In genomic region chr17:81703747-81704654, GRCh38 we compare ENCODE assay signal across 8 cellular contexts. TPM values are rescaled to one million over a fixed set of nuclear protein-coding genes. Genes with fewer than 3 reads are reported as not detected.
A peak's percentile ranks its signal among the peaks of the same experiment; 100 is the strongest.
DNase-seq lines count a peak whose midpoint lies in the region; ATAC-seq and TF ChIP-seq lines count a peak whose summit lies in the region.

No MANE protein-coding gene starts in this region.

- H3K4me3 ChIP-seq in Karpas-422 (ENCODE audit: low read length), result peak overlapping the region; percentile 81

- H3K9me2 ChIP-seq in Karpas-422 (replicated peaks; ENCODE audit: insufficient read depth, low read length), result no peaks in the 10 kb centered on the region

- H3K4me1 ChIP-seq in Karpas-422 (ENCODE audit: low read length), result peaks cover 24% of the 10 kb centered on the region

- peaks cover 54% of the 10 kb centered on the region for H3K79me2 ChIP-seq in Karpas-422 (ENCODE audit: low read length)

- peak overlapping the region; percentile 99 for H3K9ac ChIP-seq in Karpas-422 (ENCODE audit: low read length)

- peak overlapping the region; percentile 94 to 95 for H3K27ac Mint-ChIP-seq in natural killer cell

- peaks cover 31% of the 10 kb centered on the region for H4K20me1 ChIP-seq in Karpas-422 (ENCODE audit: insufficient read depth, low read depth, low read length)

- peaks cover 28% of the 10 kb centered on the region for H3K36me3 ChIP-seq in Karpas-422 (ENCODE audit: insufficient read depth, low read length)

- no peak for TF ChIP-seq CTCF in natural killer cell (IDR thresholded peaks at IDR 0.05)

- H3K9me3 Mint-ChIP-seq in natural killer cell, result no peaks in the 10 kb centered on the region

- H3K4me2 ChIP-seq in Karpas-422 (ENCODE audit: low read depth, low read length, poor library complexity, severe bottlenecking), result peak overlapping the region; percentile 99

- peaks cover 14 to 25% of the 10 kb centered on the region in 2 donors for H3K4me1 Mint-ChIP-seq in natural killer cell

- DNase-seq in ELR (ENCODE audit: low read depth), result peak; percentile 28
- DNase-seq in Karpas-422, result peak; percentile 72
- DNase-seq in dermis blood vessel endothelial cell, result peak; percentile 14
- no peak for DNase-seq in natural killer cell
- DNase-seq in NCI-H1417 treated with DMSO at 0.1 percent for 48 hours (lab: John Stamatoyannopoulos, UW), result no peak

- no peaks in the 10 kb centered on the region for H3K27me3 ChIP-seq in Karpas-422 (ENCODE audit: low read length)

- intact Hi-C loops in natural killer cell (cut with micrococcal nuclease), result loop anchor here (1.0 to 5.0 kb wide), 2 partner anchors 21 to 37 kb away; partner anchors contain the start of genes ARL16, CCDC137 and OXLD1

- H2AFZ ChIP-seq in Karpas-422 (ENCODE audit: low read length), result no peak overlapping the region

- peak overlapping the region; percentile 87 for H3K27ac ChIP-seq in Karpas-422 (ENCODE audit: low read length)

- H3K36me3 Mint-ChIP-seq in natural killer cell, result no peaks in the 10 kb centered on the region

- no peaks in the 10 kb centered on the region for H3K9me3 ChIP-seq in Karpas-422 (ENCODE audit: low read length)

- ATAC-seq in natural killer cell (peak in 1 of 3 donors; percentile 3), HG02870 (IDR thresholded peaks at IDR 0.05; ENCODE audit: unreplicated experiment) (no peak), HG03108 (IDR thresholded peaks at IDR 0.05; ENCODE audit: unreplicated experiment) (no peak), GM18520 (IDR thresholded peaks at IDR 0.05; ENCODE audit: unreplicated experiment) (no peak)

- no peaks in the 10 kb centered on the region for H3K27me3 Mint-ChIP-seq in natural killer cell (ENCODE audit: low read depth in 2 of 2)

- peak overlapping the region; percentile 64 for H3K4me3 Mint-ChIP-seq in natural killer cell

RNA-seq across cellular contexts. Expression of gene MRPL12, which starts 0.8 kb away (rescaled TPM):
- 13.6 and 39.8 TPM in 2 replicates for total RNA-seq in Karpas-422 (2014; rRNA removed; shearing (Covaris generic); ENCODE audit: low replicate concordance)
- 8.2 and 10.9 TPM in 2 replicates for total RNA-seq in dermis blood vessel endothelial cell
- total RNA-seq in natural killer cell, result 10 to 100 TPM; 16.3 to 24.4 (median 17.5) TPM

RNA-seq across cellular contexts. Expression of gene SLC25A10, which starts 8.1 kb away (rescaled TPM):
- 8.6 and 15.0 TPM in 2 replicates for total RNA-seq in Karpas-422 (2014; rRNA removed; shearing (Covaris generic); ENCODE audit: low replicate concordance)
- total RNA-seq in dermis blood vessel endothelial cell (11.4 and 28.4 TPM in 2 replicates), natural killer cell (1 to 10 TPM; 5.7 to 6.3 (median 5.8) TPM)

RNA-seq across cellular contexts. Expression of gene HGS, which starts 20.2 kb away (rescaled TPM):
- 57.2 and 90.1 TPM in 2 replicates for total RNA-seq in Karpas-422 (2014; rRNA removed; shearing (Covaris generic); ENCODE audit: low replicate concordance)
- total RNA-seq in dermis blood vessel endothelial cell, result 59.7 and 98.5 TPM in 2 replicates
- 100 to 1,000 TPM; 179 to 186 (median 181) TPM for total RNA-seq in natural killer cell

RNA-seq across cellular contexts. Expression of gene ARL16, which starts 20.4 kb away (rescaled TPM):
- 22.4 and 40.7 TPM in 2 replicates for total RNA-seq in Karpas-422 (2014; rRNA removed; shearing (Covaris generic); ENCODE audit: low replicate concordance)
- total RNA-seq in dermis blood vessel endothelial cell (21.0 and 25.2 TPM in 2 replicates), natural killer cell (10 to 100 TPM; 23.3 to 47.9 (median 39.3) TPM)

RNA-seq across cellular contexts. Expression of gene CCDC137, which starts 37.5 kb away (rescaled TPM):
- total RNA-seq in Karpas-422 (2014; rRNA removed; shearing (Covaris generic); ENCODE audit: low replicate concordance), result 8.1 and 31.9 TPM in 2 replicates
- total RNA-seq in dermis blood vessel endothelial cell (11.1 and 14.1 TPM in 2 replicates), natural killer cell (10 to 100 TPM; 15.6 to 24.2 (median 22.1) TPM)

Comparison
In these comparisons a context has a peak if more than half of its experiments do, and no peak if none do; other contexts are left out.
1. DNase-seq: peak in ELR (single experiment), Karpas-422 (single experiment) and dermis blood vessel endothelial cell (single experiment); none in natural killer cell (single experiment) and NCI-H1417 treated with DMSO at 0.1 percent for 48 hours (single experiment).